8 cellular contexts compared by ENCODE assay signal in the genomic region with DNA sequence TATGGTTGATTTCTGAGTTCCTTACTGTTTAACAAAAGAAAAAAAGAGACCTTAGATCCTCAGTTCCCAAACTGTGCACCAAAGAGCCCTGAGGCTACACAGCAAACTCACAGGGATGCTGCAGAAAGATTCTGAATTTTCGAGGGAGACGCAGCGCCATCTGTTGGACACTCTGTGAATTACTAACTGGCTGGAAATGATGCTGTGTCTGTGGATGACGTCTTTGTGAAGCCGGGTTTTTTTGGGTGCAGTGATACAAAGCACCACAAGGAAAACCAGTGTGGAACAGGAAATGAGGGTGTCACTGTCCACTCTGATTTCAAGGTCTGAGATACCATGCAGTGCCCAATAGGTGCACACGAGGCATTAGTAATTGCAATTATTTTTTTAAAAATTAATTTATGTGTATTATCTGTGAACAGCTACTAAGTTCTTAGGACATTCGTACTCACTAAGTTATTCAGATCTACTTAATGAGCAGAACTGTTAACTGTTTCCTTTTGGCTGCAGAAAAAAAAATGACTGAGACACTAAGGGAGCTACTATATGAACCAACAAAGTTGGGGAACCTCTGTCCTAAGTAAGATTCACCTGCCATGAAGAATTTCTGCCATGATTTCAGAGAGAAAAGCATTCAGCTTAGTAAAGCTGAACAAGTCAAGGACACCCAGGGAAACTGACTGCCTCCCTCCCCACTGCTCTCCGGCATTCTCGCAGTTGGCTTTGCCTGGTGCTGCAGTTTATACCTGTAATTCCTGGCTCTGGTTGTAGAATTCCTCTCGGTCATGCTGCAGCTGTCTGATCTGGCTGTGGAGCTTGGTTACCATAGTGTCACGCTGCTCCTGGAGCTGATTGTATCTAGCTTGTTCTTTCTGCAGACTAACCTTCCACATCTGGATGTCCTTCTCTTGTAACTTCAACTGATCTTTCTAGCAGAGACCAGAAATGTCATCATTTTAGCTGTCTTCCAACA. TPM values are rescaled to one million over a fixed set of nuclear protein-coding genes. Genes with fewer than 3 reads are reported as not detected.
DNase-seq lines count a peak whose midpoint lies in the region; ATAC-seq and TF ChIP-seq lines count a peak whose summit lies in the region.

No MANE protein-coding gene starts in this region.

- H3K4me3 ChIP-seq in PC-3 (ENCODE audit: low read length) (no peak overlapping the region), esophagus squamous epithelium (no peak overlapping the region), neural cell (ENCODE audit: low read length) (no peak overlapping the region)

- H3K36me3 ChIP-seq in PC-3 (ENCODE audit: low read depth, low read length) (peaks cover 11% of the 10 kb centered on the region), esophagus squamous epithelium (peaks cover 4 to 95% (median 39%) of the 10 kb centered on the region in 3 donors), neural cell (ENCODE audit: insufficient read depth, low read length) (no peaks in the 10 kb centered on the region)

- H3K27ac ChIP-seq in PC-3 (ENCODE audit: low read length), result no peak overlapping the region
- H3K27ac ChIP-seq in esophagus squamous epithelium, result peak overlapping the region in 1 of 4 donors; percentile 51
- no peak overlapping the region for H3K27ac ChIP-seq in neural cell (ENCODE audit: low read length)

- H3K9ac ChIP-seq in PC-3 (ENCODE audit: low read length), result no peak overlapping the region
- no peak overlapping the region for H3K9ac ChIP-seq in neural cell (ENCODE audit: low read length)

- H3K4me2 ChIP-seq in PC-3 (ENCODE audit: low read length), result no peak overlapping the region
- no peak overlapping the region for H3K4me2 ChIP-seq in neural cell (ENCODE audit: low read length)

- ATAC-seq in PC-3 (peak; percentile 93), HG03108 (IDR thresholded peaks at IDR 0.05; ENCODE audit: unreplicated experiment) (no peak)
- peak; percentile 100 for ATAC-seq in stimulated activated naive CD8-positive, alpha-beta T cell treated with anti-CD3 and anti-CD28 coated beads, Interleukin-15, amount 100 ng/mL, for 72 hours

- TF ChIP-seq CTCF in PC-3 (conservative IDR thresholded peaks at IDR 0.05; ENCODE audit: low read depth, low read length) (peak; percentile 88), esophagus squamous epithelium (IDR thresholded peaks at IDR 0.05) (peak; percentile 69 to 97 (median 90)), neural cell (IDR thresholded peaks at IDR 0.05; ENCODE audit: poor library complexity, severe bottlenecking) (peak; percentile 92)

- H2AFZ ChIP-seq in PC-3 (ENCODE audit: low read length) (no peak overlapping the region), neural cell (ENCODE audit: low read depth, low read length) (no peak overlapping the region)

- intact Hi-C loops in PC-3 (cut with micrococcal nuclease), result loop anchor here (5.0 to 10.0 kb wide), 2 partner anchors 97 to 395 kb away; no protein-coding TSS in a partner anchor
- intact Hi-C loops in esophagus squamous epithelium (cut with DNase I), result loop anchor here (10.0 kb wide), 1 partner anchor 73 kb away; the partner anchor contains the start of gene GFI1B

- H3K4me1 Mint-ChIP-seq in stimulated activated naive CD8-positive, alpha-beta T cell treated with anti-CD3 and anti-CD28 coated beads, Interleukin-15, amount 100 ng/mL, for 72 hours, result peaks cover 14% of the 10 kb centered on the region

- H3K27me3 ChIP-seq in PC-3 (ENCODE audit: low read length) (no peaks in the 10 kb centered on the region), esophagus squamous epithelium (no peaks in the 10 kb centered on the region), neural cell (ENCODE audit: insufficient read depth, low read depth, low read length) (no peaks in the 10 kb centered on the region)

- H3K27me3 Mint-ChIP-seq in stimulated activated naive CD8-positive, alpha-beta T cell treated with anti-CD3 and anti-CD28 coated beads, Interleukin-15, amount 100 ng/mL, for 72 hours, result no peaks in the 10 kb centered on the region

- no peak for TF ChIP-seq EP300 in neural cell (conservative IDR thresholded peaks at IDR 0.05; ENCODE audit: poor library complexity, severe bottlenecking)

- H3K9me2 ChIP-seq in PC-3 (replicated peaks; ENCODE audit: low read length) (no peaks in the 10 kb centered on the region), neural cell (ENCODE audit: insufficient read depth, low read length) (no peaks in the 10 kb centered on the region)

- H3K4me1 ChIP-seq in PC-3 (ENCODE audit: insufficient read depth, low read length) (no peaks in the 10 kb centered on the region), esophagus squamous epithelium (peaks cover 0 to 1% (median 0%) of the 10 kb centered on the region in 3 donors)

- H3F3A ChIP-seq in PC-3 (ENCODE audit: low read length, unreplicated experiment), result no peaks in the 10 kb centered on the region
- H3F3A ChIP-seq in neural cell (ENCODE audit: insufficient read depth, low read length, poor library complexity, severe bottlenecking), result no peaks in the 10 kb centered on the region

- H3K4me3 Mint-ChIP-seq in stimulated activated naive CD8-positive, alpha-beta T cell treated with anti-CD3 and anti-CD28 coated beads, Interleukin-15, amount 100 ng/mL, for 72 hours, result no peak overlapping the region

- CTCF ChIA-PET in PC-3 (lab: Charles Lee), result interaction anchor here (0.6 kb wide), 1 partner anchor 72 kb away, joined by 3 read pairs; no protein-coding TSS in a partner anchor

- no TSS peak for BruUV-seq in PC-3 (replicated peaks; lab: Mats Ljungman, UMichigan)

- 41 to 44% methylated on average over 10 to 11 of the region's 11 CpGs for WGBS in esophagus squamous epithelium, 2 donors

- TF ChIP-seq POLR2A in esophagus squamous epithelium (IDR thresholded peaks at IDR 0.05), result no peak

- H3K27ac Mint-ChIP-seq in stimulated activated naive CD8-positive, alpha-beta T cell treated with anti-CD3 and anti-CD28 coated beads, Interleukin-15, amount 100 ng/mL, for 72 hours, result peak overlapping the region in 1 of 2 donors; percentile 86

- POLR2A ChIA-PET in PC-3 (lab: Charles Lee; ENCODE audit: unreplicated experiment), result no interaction called here

- H3K79me2 ChIP-seq in PC-3 (ENCODE audit: low read length) (no peaks in the 10 kb centered on the region), neural cell (replicated peaks; ENCODE audit: insufficient read depth, low read length) (no peaks in the 10 kb centered on the region)

- H4K20me1 ChIP-seq in PC-3 (ENCODE audit: low read length), result no peaks in the 10 kb centered on the region
- H4K20me1 ChIP-seq in neural cell (ENCODE audit: insufficient read depth), result no peaks in the 10 kb centered on the region

- H3K9me3 Mint-ChIP-seq in stimulated activated naive CD8-positive, alpha-beta T cell treated with anti-CD3 and anti-CD28 coated beads, Interleukin-15, amount 100 ng/mL, for 72 hours, result no peaks in the 10 kb centered on the region

- H3K9me3 ChIP-seq in PC-3 (ENCODE audit: low read length), result no peaks in the 10 kb centered on the region
- no peaks in the 10 kb centered on the region for H3K9me3 ChIP-seq in esophagus squamous epithelium
- no peaks in the 10 kb centered on the region for H3K9me3 ChIP-seq in neural cell (ENCODE audit: low read length)

- in situ Hi-C loops in G401 (cut with HindIII; ENCODE audit: low sequenced_read_pairs), result no loop called here

- DNase-seq in G401 (ENCODE audit: low spot score) (peak; percentile 91), HS-5 (ENCODE audit: low read depth) (peak; percentile 43), PC-3 (peak; percentile 86), activated T-cell treated with anti-CD3 and anti-CD28 coated beads for 48 hours (ENCODE audit: low read depth) (peak; percentile 67), esophagus squamous epithelium (lab: John Stamatoyannopoulos, UW) (no peak)
- peak; percentile 77 to 79 for DNase-seq in stimulated activated naive CD8-positive, alpha-beta T cell treated with anti-CD3 and anti-CD28 coated beads, Interleukin-15, amount 100 ng/mL, for 72 hours

- peak; percentile 73 for TF ChIP-seq RAD21 in neural cell (conservative IDR thresholded peaks at IDR 0.05)

TF ChIP-seq in neural cell, 6 proteins besides CTCF, POLR2A, EP300 and RAD21:
- TF ChIP-seq MXI1 (conservative IDR thresholded peaks at IDR 0.05; ENCODE audit: poor library complexity, severe bottlenecking) (no peak), SMC3 (conservative IDR thresholded peaks at IDR 0.05; ENCODE audit: poor library complexity) (peak; percentile 79)

RNA-seq across cellular contexts. Expression of gene SPACA9, which starts 23.4 kb away (rescaled TPM):
- 5.5 and 6.0 TPM in 2 replicates for total RNA-seq in G401 (2014; rRNA removed; shearing (Covaris generic))
- total RNA-seq in PC-3 (2014; rRNA removed), result 2.3 and 3.9 TPM in 2 replicates
- 1 to 10 TPM; 2.0 to 6.2 (median 3.9) TPM for total RNA-seq in esophagus squamous epithelium
- polyA plus RNA-seq in neural cell, result 4.6 and 5.2 TPM in 2 replicates
- polyA minus RNA-seq in neural cell, result 3.1 and 4.1 TPM in 2 replicates

RNA-seq across cellular contexts. Expression of gene AK8, which starts 24.1 kb away (rescaled TPM):
- 0.37 and 3.6 TPM in 2 replicates for total RNA-seq in G401 (2014; rRNA removed; shearing (Covaris generic))
- total RNA-seq in PC-3 (2014; rRNA removed) (0.55 TPM in 1 of 2 replicates, not detected in the other), esophagus squamous epithelium (1 to 10 TPM in 1 of 4 donors, under 1 TPM in 2, not detected in 1; 0.38 to 1.1 (median 0.48) TPM)
- 0.71 and 1.2 TPM in 2 replicates for polyA plus RNA-seq in neural cell
- 1.5 TPM in 2 replicates for polyA minus RNA-seq in neural cell

RNA-seq across cellular contexts. Expression of gene TSC1, which starts 42.3 kb away (rescaled TPM):
- total RNA-seq in G401 (2014; rRNA removed; shearing (Covaris generic)), result 12.0 and 28.8 TPM in 2 replicates
- total RNA-seq in PC-3 (2014; rRNA removed), result 15.6 and 19.3 TPM in 2 replicates
- 10 to 100 TPM; 18.8 to 38.7 (median 25.7) TPM for total RNA-seq in esophagus squamous epithelium
- 45.6 and 47.1 TPM in 2 replicates for polyA plus RNA-seq in neural cell
- polyA minus RNA-seq in neural cell, result 70.8 and 89.5 TPM in 2 replicates
